In genomic region chr13:113633485-113633873, GRCh38 we compare ENCODE assay signal across 23 cellular contexts. TPM values are rescaled to one million over a fixed set of nuclear protein-coding genes. Genes with fewer than 3 reads are reported as not detected.
"Had no signal": no experiment of that assay in that cellular context is flagged by ENCODE, and none has a peak within 500 bp of the region (broad histone marks: within the 10 kb centered on the region; RNA-seq: fewer than 3 reads in every experiment).

No MANE protein-coding gene starts in this region.

- H3K9me3 ChIP-seq: colonic mucosa, esophagus squamous epithelium, pancreas, stomach, thoracic aorta had no signal

- H3K4me1 ChIP-seq: colonic mucosa, esophagus squamous epithelium, neural progenitor cell, pancreas, stomach had no signal

- H3K27ac Mint-ChIP-seq: mesothelial cell of epicardium had no signal

- H3K4me3 ChIP-seq: colonic mucosa, esophagus squamous epithelium, lung, neural progenitor cell, pancreas, SK-N-MC, skin epidermis, stomach, thoracic aorta had no signal

- DNase-seq: activated CD4-positive, alpha-beta T cell treated with anti-CD3 and anti-CD28 coated beads, Interleukin-2, amount 50 U/mL, for 1 hour; activated CD8-positive, alpha-beta memory T cell treated with anti-CD3 and anti-CD28 coated beads for 24 hours; activated naive CD4-positive, alpha-beta T cell treated with anti-CD3 and anti-CD28 coated beads, Interleukin-2, amount 10 ng/mL, durations not matched to agents 7 days and 5 days; amniotic stem cell; caudate nucleus; colonic mucosa; esophagus squamous epithelium; stomach; T-helper 1 cell; T1000 had no signal

- H3K27ac ChIP-seq: colonic mucosa, esophagus squamous epithelium, neural progenitor cell, pancreas, SK-N-MC, skin epidermis, stomach, thoracic aorta had no signal

- ATAC-seq: activated CD4-positive, CD25-positive, alpha-beta regulatory T cell treated with anti-CD3 and anti-CD28 coated beads, Interleukin-2, amount 50 U/mL, for 24 hours; pancreas had no signal

- H3K4me1 Mint-ChIP-seq: mesothelial cell of epicardium had no signal

- H3K27me3 ChIP-seq: colonic mucosa, esophagus squamous epithelium, neural progenitor cell, pancreas, stomach had no signal

- H3K27me3 Mint-ChIP-seq: activated naive CD4-positive, alpha-beta T cell treated with anti-CD3 and anti-CD28 coated beads, Interleukin-2, amount 10 ng/mL, durations not matched to agents 7 days and 5 days had no signal

- H3K36me3 ChIP-seq: neural progenitor cell had no signal

- H3K9me3 Mint-ChIP-seq: activated naive CD4-positive, alpha-beta T cell treated with anti-CD3 and anti-CD28 coated beads, Interleukin-2, amount 10 ng/mL, durations not matched to agents 7 days and 5 days; mesothelial cell of epicardium; neural progenitor cell had no signal

- H3K4me3 Mint-ChIP-seq: activated naive CD4-positive, alpha-beta T cell treated with anti-CD3 and anti-CD28 coated beads, Interleukin-2, amount 10 ng/mL, durations not matched to agents 7 days and 5 days; mesothelial cell of epicardium; neural progenitor cell had no signal

RNA-seq across cellular contexts. Expression of gene ATP4B, which starts 24.5 kb away (rescaled TPM):
- total RNA-seq: colonic mucosa, endothelial cell of umbilical vein, esophagus squamous epithelium, fibroblast of villous mesenchyme, lung, mesothelial cell of epicardium, pancreas, renal cortical epithelial cell, urinary bladder had no signal
- polyA plus RNA-seq: lung, pancreas, urinary bladder had no signal

RNA-seq across cellular contexts. Expression of gene GRK1, which starts 33.5 kb away (rescaled TPM):
- total RNA-seq: endothelial cell of umbilical vein, esophagus squamous epithelium, fibroblast of villous mesenchyme, glomerular endothelial cell, pancreas, renal cortical epithelial cell, stomach, thoracic aorta had no signal
- polyA plus RNA-seq: endothelial cell of umbilical vein, stomach had no signal
